In genomic region chr2:39435974-39436591, GRCh38 we compare ENCODE assay signal across 8 cellular contexts. TPM values are rescaled to one million over a fixed set of nuclear protein-coding genes. Genes with fewer than 3 reads are reported as not detected.
A peak's percentile ranks its signal among the peaks of the same experiment; 100 is the strongest.
DNase-seq lines count a peak whose midpoint lies in the region; ATAC-seq and TF ChIP-seq lines count a peak whose summit lies in the region.

No MANE protein-coding gene starts in this region.

- peaks cover 71% of the 10 kb centered on the region for H3K4me1 Mint-ChIP-seq in activated naive CD4-positive, alpha-beta T cell treated with anti-CD3 and anti-CD28 coated beads, Interleukin-2, amount 50 U/mL, for 24 hours

- H3K27ac Mint-ChIP-seq in activated naive CD4-positive, alpha-beta T cell treated with anti-CD3 and anti-CD28 coated beads, Interleukin-2, amount 50 U/mL, for 24 hours: peak overlapping the region; percentile 88

- WGBS in lower leg skin, 2 donors: 2 to 3% methylated on average over 16 of the region's 16 CpGs

- H3K27me3 Mint-ChIP-seq in activated naive CD4-positive, alpha-beta T cell treated with anti-CD3 and anti-CD28 coated beads, Interleukin-2, amount 50 U/mL, for 24 hours: no peaks in the 10 kb centered on the region

- peak overlapping the region; percentile 97 for H3K4me3 Mint-ChIP-seq in activated naive CD4-positive, alpha-beta T cell treated with anti-CD3 and anti-CD28 coated beads, Interleukin-2, amount 50 U/mL, for 24 hours

- no peak for ATAC-seq in thoracic aorta (ENCODE audit: insufficient number of reproducible peaks, low FRiP score, low read depth)
- no peak for ATAC-seq in GM18858 (IDR thresholded peaks at IDR 0.05; ENCODE audit: unreplicated experiment)
- no peak for ATAC-seq in HG02973 (IDR thresholded peaks at IDR 0.05; ENCODE audit: unreplicated experiment)

- H3K36me3 ChIP-seq in thoracic aorta: no peaks in the 10 kb centered on the region

- no peak for DNase-seq in activated naive CD4-positive, alpha-beta T cell treated with anti-CD3 and anti-CD28 coated beads, Interleukin-2, amount 50 U/mL, for 16 hours
- DNase-seq in NCI-H446 (lab: John Stamatoyannopoulos, UW) (peak; percentile 48 to 63), lower leg skin (ENCODE audit: low spot score in 2 of 2) (peak in 1 of 2 donors; percentile 40), thoracic aorta (ENCODE audit: low spot score) (no peak)

- H3K27ac ChIP-seq in cingulate gyrus (ENCODE audit: low read depth, low read length): peak overlapping the region; percentile 87
- H3K27ac ChIP-seq in thoracic aorta: peak overlapping the region; percentile 83 to 86

- intact Hi-C loops in lower leg skin (cut with DNase I; ENCODE audit: low total_unique reads): no loop called here

- H3K36me3 Mint-ChIP-seq in activated naive CD4-positive, alpha-beta T cell treated with anti-CD3 and anti-CD28 coated beads, Interleukin-2, amount 50 U/mL, for 24 hours: no peaks in the 10 kb centered on the region

- H3K9me3 ChIP-seq in thoracic aorta: no peaks in the 10 kb centered on the region

- TF ChIP-seq CTCF in lower leg skin (IDR thresholded peaks at IDR 0.05): no peak
- TF ChIP-seq CTCF in thoracic aorta (IDR thresholded peaks at IDR 0.05): no peak

- TF ChIP-seq POLR2A in lower leg skin (IDR thresholded peaks at IDR 0.05): no peak

- no peaks in the 10 kb centered on the region for H3K9me3 Mint-ChIP-seq in activated naive CD4-positive, alpha-beta T cell treated with anti-CD3 and anti-CD28 coated beads, Interleukin-2, amount 50 U/mL, for 24 hours

- H3K4me3 ChIP-seq in lower leg skin (ENCODE audit: low read depth, poor library complexity, severe bottlenecking) (peak overlapping the region; percentile 81), thoracic aorta (peak overlapping the region; percentile 85)

- H3K27me3 ChIP-seq in thoracic aorta (replicated peaks; ENCODE audit: insufficient read depth): no peaks in the 10 kb centered on the region

- H3K4me1 ChIP-seq in thoracic aorta (ENCODE audit: control insufficient read depth in 1 of 2, low read depth in 2 of 2): peaks cover 52 to 72% of the 10 kb centered on the region in 2 donors

RNA-seq across cellular contexts. Expression of gene MAP4K3, which starts 1.0 kb away (rescaled TPM):
- total RNA-seq in lower leg skin (10 to 100 TPM; 43.1 to 68.8 (median 45.6) TPM), thoracic aorta (10 to 100 TPM; 53.7 to 58.8 TPM)

Comparison
In these comparisons a context has a peak if more than half of its experiments do, and no peak if none do; other contexts are left out.
1. DNase-seq: peak in NCI-H446 (2 of 2); none in activated naive CD4-positive, alpha-beta T cell treated with anti-CD3 and anti-CD28 coated beads, Interleukin-2, amount 50 U/mL, for 16 hours (single experiment) and thoracic aorta (single experiment).